1 cellular context compared by ENCODE assay signal in genomic region chr4:38055566-38055965, GRCh38.
TF ChIP-seq lines count a peak whose summit lies in the region.

No MANE protein-coding gene starts in this region.

TF ChIP-seq in liver, 16 proteins besides CTCF, POLR2A, EP300 and RAD21 (continued from another document):
- no peak for TF ChIP-seq FOXA2 (IDR thresholded peaks at IDR 0.05)
- no peak for TF ChIP-seq NR2F2 (IDR thresholded peaks at IDR 0.05)
- no peak for TF ChIP-seq GABPA (IDR thresholded peaks at IDR 0.05 in 1 of 2, conservative IDR thresholded peaks at IDR 0.05 in 1 of 2)
